ENCODE assay signal across 1 cellular context in genomic region chr20:32447136-32448027, GRCh38.
TF ChIP-seq lines count a peak whose summit lies in the region.

No MANE protein-coding gene starts in this region.

TF ChIP-seq in HepG2, 621 proteins besides CTCF, POLR2A, EP300 and RAD21 (continued from another document and continues in another):
- TF ChIP-seq ZNF318 (CRISPR knock-in tag; IDR thresholded peaks at IDR 0.05) (no peak), SNRNP70 (IDR thresholded peaks at IDR 0.05; ENCODE audit: low read depth, low read length) (no peak), CREM (IDR thresholded peaks at IDR 0.05) (no peak), CREM (CRISPR knock-in tag; IDR thresholded peaks at IDR 0.05) (no peak), MBD4 (IDR thresholded peaks at IDR 0.05; ENCODE audit: borderline replicate concordance, low read length) (no peak), ZNF205 (CRISPR knock-in tag; IDR thresholded peaks at IDR 0.05) (no peak), ZNF572 (CRISPR knock-in tag; IDR thresholded peaks at IDR 0.05) (no peak), CCAR2 (optimal IDR thresholded peaks at IDR 0.05; ENCODE audit: low read depth, low read length) (no peak), HOXA5 (CRISPR knock-in tag; IDR thresholded peaks at IDR 0.05) (no peak), ZBTB34 (CRISPR knock-in tag; IDR thresholded peaks at IDR 0.05) (no peak), MIXL1 (CRISPR knock-in tag; IDR thresholded peaks at IDR 0.05) (no peak), ZSCAN21 (CRISPR knock-in tag; IDR thresholded peaks at IDR 0.05; ENCODE audit: borderline replicate concordance) (no peak), ZNF275 (CRISPR knock-in tag; IDR thresholded peaks at IDR 0.05; ENCODE audit: borderline replicate concordance) (no peak), PAF1 (CRISPR knock-in tag; IDR thresholded peaks at IDR 0.05) (no peak), ZNF775 (CRISPR knock-in tag; IDR thresholded peaks at IDR 0.05; ENCODE audit: borderline replicate concordance) (no peak), EEA1 (CRISPR knock-in tag; IDR thresholded peaks at IDR 0.05; ENCODE audit: borderline replicate concordance) (no peak), BORCS8-MEF2B (CRISPR knock-in tag; IDR thresholded peaks at IDR 0.05) (no peak), RBM22 (optimal IDR thresholded peaks at IDR 0.05; ENCODE audit: low read length) (peak; percentile 85), MTERF4 (CRISPR knock-in tag; IDR thresholded peaks at IDR 0.05) (no peak), GABPB1 (CRISPR knock-in tag; IDR thresholded peaks at IDR 0.05) (0 out of 2 replicates have a peak, but pooled peaks have one; percentile 18), ZNF770 (CRISPR knock-in tag; IDR thresholded peaks at IDR 0.05) (no peak), GABPA (IDR thresholded peaks at IDR 0.05; ENCODE audit: low read depth, low read length) (no peak), GABPA (CRISPR knock-in tag; IDR thresholded peaks at IDR 0.05; ENCODE audit: low read depth) (no peak), ZNF776 (CRISPR knock-in tag; IDR thresholded peaks at IDR 0.05) (no peak), NR2F1 (CRISPR knock-in tag; IDR thresholded peaks at IDR 0.05) (no peak), DNMT3B (CRISPR knock-in tag; conservative IDR thresholded peaks at IDR 0.05) (no peak)
- TF ChIP-seq, protein P1, sequence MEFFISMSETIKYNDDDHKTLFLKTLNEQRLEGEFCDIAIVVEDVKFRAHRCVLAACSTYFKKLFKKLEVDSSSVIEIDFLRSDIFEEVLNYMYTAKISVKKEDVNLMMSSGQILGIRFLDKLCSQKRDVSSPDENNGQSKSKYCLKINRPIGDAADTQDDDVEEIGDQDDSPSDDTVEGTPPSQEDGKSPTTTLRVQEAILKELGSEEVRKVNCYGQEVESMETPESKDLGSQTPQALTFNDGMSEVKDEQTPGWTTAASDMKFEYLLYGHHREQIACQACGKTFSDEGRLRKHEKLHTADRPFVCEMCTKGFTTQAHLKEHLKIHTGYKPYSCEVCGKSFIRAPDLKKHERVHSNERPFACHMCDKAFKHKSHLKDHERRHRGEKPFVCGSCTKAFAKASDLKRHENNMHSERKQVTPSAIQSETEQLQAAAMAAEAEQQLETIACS (CRISPR knock-in tag; IDR thresholded peaks at IDR 0.05): no peak
- TF ChIP-seq, protein P2, sequence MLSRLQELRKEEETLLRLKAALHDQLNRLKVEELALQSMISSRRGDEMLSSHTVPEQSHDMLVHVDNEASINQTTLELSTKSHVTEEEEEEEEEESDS (CRISPR knock-in tag; IDR thresholded peaks at IDR 0.05; ENCODE audit: borderline replicate concordance): no peak
- TF ChIP-seq, protein P3, sequence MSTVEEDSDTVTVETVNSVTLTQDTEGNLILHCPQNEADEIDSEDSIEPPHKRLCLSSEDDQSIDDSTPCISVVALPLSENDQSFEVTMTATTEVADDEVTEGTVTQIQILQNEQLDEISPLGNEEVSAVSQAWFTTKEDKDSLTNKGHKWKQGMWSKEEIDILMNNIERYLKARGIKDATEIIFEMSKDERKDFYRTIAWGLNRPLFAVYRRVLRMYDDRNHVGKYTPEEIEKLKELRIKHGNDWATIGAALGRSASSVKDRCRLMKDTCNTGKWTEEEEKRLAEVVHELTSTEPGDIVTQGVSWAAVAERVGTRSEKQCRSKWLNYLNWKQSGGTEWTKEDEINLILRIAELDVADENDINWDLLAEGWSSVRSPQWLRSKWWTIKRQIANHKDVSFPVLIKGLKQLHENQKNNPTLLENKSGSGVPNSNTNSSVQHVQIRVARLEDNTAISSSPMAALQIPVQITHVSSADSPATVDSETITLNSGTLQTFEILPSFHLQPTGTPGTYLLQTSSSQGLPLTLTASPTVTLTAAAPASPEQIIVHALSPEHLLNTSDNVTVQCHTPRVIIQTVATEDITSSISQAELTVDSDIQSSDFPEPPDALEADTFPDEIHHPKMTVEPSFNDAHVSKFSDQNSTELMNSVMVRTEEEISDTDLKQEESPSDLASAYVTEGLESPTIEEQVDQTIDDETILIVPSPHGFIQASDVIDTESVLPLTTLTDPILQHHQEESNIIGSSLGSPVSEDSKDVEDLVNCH (CRISPR knock-in tag; IDR thresholded peaks at IDR 0.05): 0 out of 2 replicates have a peak, but pooled peaks have one; percentile 18
- TF ChIP-seq, protein P4, sequence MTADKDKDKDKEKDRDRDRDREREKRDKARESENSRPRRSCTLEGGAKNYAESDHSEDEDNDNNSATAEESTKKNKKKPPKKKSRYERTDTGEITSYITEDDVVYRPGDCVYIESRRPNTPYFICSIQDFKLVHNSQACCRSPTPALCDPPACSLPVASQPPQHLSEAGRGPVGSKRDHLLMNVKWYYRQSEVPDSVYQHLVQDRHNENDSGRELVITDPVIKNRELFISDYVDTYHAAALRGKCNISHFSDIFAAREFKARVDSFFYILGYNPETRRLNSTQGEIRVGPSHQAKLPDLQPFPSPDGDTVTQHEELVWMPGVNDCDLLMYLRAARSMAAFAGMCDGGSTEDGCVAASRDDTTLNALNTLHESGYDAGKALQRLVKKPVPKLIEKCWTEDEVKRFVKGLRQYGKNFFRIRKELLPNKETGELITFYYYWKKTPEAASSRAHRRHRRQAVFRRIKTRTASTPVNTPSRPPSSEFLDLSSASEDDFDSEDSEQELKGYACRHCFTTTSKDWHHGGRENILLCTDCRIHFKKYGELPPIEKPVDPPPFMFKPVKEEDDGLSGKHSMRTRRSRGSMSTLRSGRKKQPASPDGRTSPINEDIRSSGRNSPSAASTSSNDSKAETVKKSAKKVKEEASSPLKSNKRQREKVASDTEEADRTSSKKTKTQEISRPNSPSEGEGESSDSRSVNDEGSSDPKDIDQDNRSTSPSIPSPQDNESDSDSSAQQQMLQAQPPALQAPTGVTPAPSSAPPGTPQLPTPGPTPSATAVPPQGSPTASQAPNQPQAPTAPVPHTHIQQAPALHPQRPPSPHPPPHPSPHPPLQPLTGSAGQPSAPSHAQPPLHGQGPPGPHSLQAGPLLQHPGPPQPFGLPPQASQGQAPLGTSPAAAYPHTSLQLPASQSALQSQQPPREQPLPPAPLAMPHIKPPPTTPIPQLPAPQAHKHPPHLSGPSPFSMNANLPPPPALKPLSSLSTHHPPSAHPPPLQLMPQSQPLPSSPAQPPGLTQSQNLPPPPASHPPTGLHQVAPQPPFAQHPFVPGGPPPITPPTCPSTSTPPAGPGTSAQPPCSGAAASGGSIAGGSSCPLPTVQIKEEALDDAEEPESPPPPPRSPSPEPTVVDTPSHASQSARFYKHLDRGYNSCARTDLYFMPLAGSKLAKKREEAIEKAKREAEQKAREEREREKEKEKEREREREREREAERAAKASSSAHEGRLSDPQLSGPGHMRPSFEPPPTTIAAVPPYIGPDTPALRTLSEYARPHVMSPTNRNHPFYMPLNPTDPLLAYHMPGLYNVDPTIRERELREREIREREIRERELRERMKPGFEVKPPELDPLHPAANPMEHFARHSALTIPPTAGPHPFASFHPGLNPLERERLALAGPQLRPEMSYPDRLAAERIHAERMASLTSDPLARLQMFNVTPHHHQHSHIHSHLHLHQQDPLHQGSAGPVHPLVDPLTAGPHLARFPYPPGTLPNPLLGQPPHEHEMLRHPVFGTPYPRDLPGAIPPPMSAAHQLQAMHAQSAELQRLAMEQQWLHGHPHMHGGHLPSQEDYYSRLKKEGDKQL (CRISPR knock-in tag; IDR thresholded peaks at IDR 0.05; ENCODE audit: low read depth): no peak
- TF ChIP-seq, protein P5, sequence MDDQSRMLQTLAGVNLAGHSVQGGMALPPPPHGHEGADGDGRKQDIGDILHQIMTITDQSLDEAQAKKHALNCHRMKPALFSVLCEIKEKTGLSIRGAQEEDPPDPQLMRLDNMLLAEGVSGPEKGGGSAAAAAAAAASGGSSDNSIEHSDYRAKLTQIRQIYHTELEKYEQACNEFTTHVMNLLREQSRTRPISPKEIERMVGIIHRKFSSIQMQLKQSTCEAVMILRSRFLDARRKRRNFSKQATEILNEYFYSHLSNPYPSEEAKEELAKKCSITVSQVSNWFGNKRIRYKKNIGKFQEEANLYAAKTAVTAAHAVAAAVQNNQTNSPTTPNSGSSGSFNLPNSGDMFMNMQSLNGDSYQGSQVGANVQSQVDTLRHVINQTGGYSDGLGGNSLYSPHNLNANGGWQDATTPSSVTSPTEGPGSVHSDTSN (CRISPR knock-in tag; IDR thresholded peaks at IDR 0.05; ENCODE audit: borderline replicate concordance): no peak
